Comparison of ENCODE assay signal across 8 cellular contexts in genomic region chr4:184538023-184538599, GRCh38.
DNase-seq lines count a peak whose midpoint lies in the region; ATAC-seq and TF ChIP-seq lines count a peak whose summit lies in the region.

No MANE protein-coding gene starts in this region.

- POLR2A ChIA-PET in HEK293 (lab: Yijun Ruan, JAX) = interaction anchor here (0.5 to 1.4 kb wide), 11 partner anchors 12 to 274 kb away, joined by 3 to 16 read pairs (median 3); partner anchors contain the start of genes CASP3, CENPU, IRF2 and PRIMPOL

- no peak overlapping the region for H3K9ac ChIP-seq in parathyroid adenoma

- H3K79me2 ChIP-seq in parathyroid adenoma = no peaks in the 10 kb centered on the region

- H3K4me3 ChIP-seq in HEK293 (ENCODE audit: low read depth, low read length) (peak overlapping the region; percentile 45), parathyroid adenoma (ENCODE audit: low read depth, low read length) (peak overlapping the region; percentile 83)

- H3K4me1 Mint-ChIP-seq in activated naive CD8-positive, alpha-beta T cell treated with anti-CD3 and anti-CD28 coated beads, Interleukin-2, amount 50 U/mL, for 24 hours = peaks cover 44% of the 10 kb centered on the region
- peaks cover 24% of the 10 kb centered on the region for H3K4me1 Mint-ChIP-seq in type B pancreatic cell (ENCODE audit: unreplicated experiment)

- CTCF ChIA-PET in HEK293 (lab: Yijun Ruan, JAX) = interaction anchor here (2.8 kb wide), 1 partner anchor 274 kb away, joined by 8 read pairs; no protein-coding TSS in a partner anchor

- H3K4me1 ChIP-seq in HEK293 (ENCODE audit: control insufficient read depth, insufficient read depth, low read length) (no peaks in the 10 kb centered on the region; the same call in 1 of the 2 replicates), parathyroid adenoma (peaks cover 3% of the 10 kb centered on the region)

- no peaks in the 10 kb centered on the region for H3K36me3 Mint-ChIP-seq in activated naive CD8-positive, alpha-beta T cell treated with anti-CD3 and anti-CD28 coated beads, Interleukin-2, amount 50 U/mL, for 24 hours (ENCODE audit: low read depth)
- peaks cover 4% of the 10 kb centered on the region for H3K36me3 Mint-ChIP-seq in type B pancreatic cell

- peak overlapping the region; percentile 97 for H3K27ac Mint-ChIP-seq in activated naive CD8-positive, alpha-beta T cell treated with anti-CD3 and anti-CD28 coated beads, Interleukin-2, amount 50 U/mL, for 24 hours
- peak overlapping the region; percentile 96 for H3K27ac Mint-ChIP-seq in type B pancreatic cell

- peak; percentile 76 for DNase-seq in GF-D8 (lab: John Stamatoyannopoulos, UW)
- peak; percentile 91 for DNase-seq in MV-4-11 (lab: John Stamatoyannopoulos, UW)
- peak; percentile 77 for DNase-seq in SKM-1 (lab: John Stamatoyannopoulos, UW; ENCODE audit: unreplicated experiment)
- DNase-seq in activated naive CD8-positive, alpha-beta T cell treated with anti-CD3 and anti-CD28 coated beads, Interleukin-2, amount 50 U/mL, for 24 hours = peak; percentile 67
- peak; percentile 94 for DNase-seq in Right ventricle myocardium superior
- no peak for DNase-seq in type B pancreatic cell (ENCODE audit: extremely low spot score, unreplicated experiment)

- H3K27ac ChIP-seq in HEK293 (ENCODE audit: extremely low read depth, low read depth, low read length) = peak overlapping the region; percentile 13; the same call in 1 of the 2 replicates
- peak overlapping the region; percentile 96 for H3K27ac ChIP-seq in parathyroid adenoma

- H3K27me3 Mint-ChIP-seq in activated naive CD8-positive, alpha-beta T cell treated with anti-CD3 and anti-CD28 coated beads, Interleukin-2, amount 50 U/mL, for 24 hours = no peaks in the 10 kb centered on the region
- H3K27me3 Mint-ChIP-seq in type B pancreatic cell = no peaks in the 10 kb centered on the region

- no peaks in the 10 kb centered on the region for H3K9me3 ChIP-seq in HEK293 (ENCODE audit: control insufficient read depth, insufficient read depth, low read depth, low read length)
- H3K9me3 ChIP-seq in parathyroid adenoma (ENCODE audit: control insufficient read depth, low read length) = no peaks in the 10 kb centered on the region

- TF ChIP-seq CTCF in HEK293 (tag by site-specific recombination; IDR thresholded peaks at IDR 0.05) = peak; percentile 55; the same call in 1 of the 2 replicates
- TF ChIP-seq CTCF in parathyroid adenoma (IDR thresholded peaks at IDR 0.05) = peak; percentile 62
- peak; percentile 81 for TF ChIP-seq CTCF in type B pancreatic cell (conservative IDR thresholded peaks at IDR 0.05)

- ATAC-seq in activated naive CD8-positive, alpha-beta T cell treated with anti-CD3 and anti-CD28 coated beads, Interleukin-2, amount 50 U/mL, for 24 hours = peak; percentile 68
- peak; percentile 93 for ATAC-seq in Right ventricle myocardium superior (ENCODE audit: poor library complexity)

- H2AFZ ChIP-seq in parathyroid adenoma = peak overlapping the region; percentile 97

- H3K27me3 ChIP-seq in parathyroid adenoma (ENCODE audit: control insufficient read depth, insufficient read depth, low read length) = no peaks in the 10 kb centered on the region

- intact Hi-C loops in Right ventricle myocardium superior (cut with DNase I) = loop anchor here (2.0 to 10.0 kb wide), 4 partner anchors 61 to 273 kb away; no protein-coding TSS in a partner anchor

- peak overlapping the region; percentile 94 for H3K4me3 Mint-ChIP-seq in activated naive CD8-positive, alpha-beta T cell treated with anti-CD3 and anti-CD28 coated beads, Interleukin-2, amount 50 U/mL, for 24 hours
- H3K4me3 Mint-ChIP-seq in type B pancreatic cell = peak overlapping the region; percentile 95

- peak overlapping the region; percentile 78 for H3K4me2 ChIP-seq in parathyroid adenoma (ENCODE audit: low read length)

- H3K9me3 Mint-ChIP-seq in activated naive CD8-positive, alpha-beta T cell treated with anti-CD3 and anti-CD28 coated beads, Interleukin-2, amount 50 U/mL, for 24 hours = no peaks in the 10 kb centered on the region
- no peaks in the 10 kb centered on the region for H3K9me3 Mint-ChIP-seq in type B pancreatic cell

- H3K36me3 ChIP-seq in HEK293 (ENCODE audit: control insufficient read depth in 2 of 2, insufficient read depth in 1 of 2, low read length in 2 of 2) (no peaks in the 10 kb centered on the region), parathyroid adenoma (ENCODE audit: control insufficient read depth, insufficient read depth, low read length) (no peaks in the 10 kb centered on the region)

TF ChIP-seq in HEK293, 187 proteins besides CTCF, POLR2A, EP300 and RAD21 (continues in another document):
- TF ChIP-seq ZNF843 (tag by site-specific recombination; IDR thresholded peaks at IDR 0.05) = no peak
- TF ChIP-seq REST (tag by site-specific recombination; IDR thresholded peaks at IDR 0.05) = 0 out of 2 replicates have a peak, but pooled peaks have one; percentile 33
- no peak for TF ChIP-seq FEZF1 (tag by site-specific recombination; IDR thresholded peaks at IDR 0.05)
- peak; percentile 22; the same call in 1 of the 2 replicates for TF ChIP-seq ZNF660 (tag by site-specific recombination; IDR thresholded peaks at IDR 0.05)
- TF ChIP-seq YY1 (tag by site-specific recombination; IDR thresholded peaks at IDR 0.05) = 0 out of 2 replicates have a peak, but pooled peaks have one; percentile 3
- TF ChIP-seq HOXC10 (CRISPR knock-in tag; IDR thresholded peaks at IDR 0.05) = no peak
- 0 out of 2 replicates have a peak, but pooled peaks have one; percentile 41 for TF ChIP-seq ZBTB10 (tag by site-specific recombination; IDR thresholded peaks at IDR 0.05)
- no peak for TF ChIP-seq ZNF76 (tag by site-specific recombination; IDR thresholded peaks at IDR 0.05; ENCODE audit: borderline replicate concordance, low read depth)
- 0 out of 2 replicates have a peak, but pooled peaks have one; percentile 40 for TF ChIP-seq PATZ1 (tag by site-specific recombination; IDR thresholded peaks at IDR 0.05)
- TF ChIP-seq ZNF223 (tag by site-specific recombination; IDR thresholded peaks at IDR 0.05) = no peak
- peak; percentile 62 for TF ChIP-seq ZNF654 (tag by site-specific recombination; IDR thresholded peaks at IDR 0.05; ENCODE audit: low read depth)
- no peak for TF ChIP-seq ZNF404 (tag by site-specific recombination; IDR thresholded peaks at IDR 0.05)
